Comparison of ENCODE assay signal across 1 cellular context in genomic region chr7:876972-877311, GRCh38.
TF ChIP-seq lines count a peak whose summit lies in the region.

No MANE protein-coding gene starts in this region.

TF ChIP-seq in HepG2, 621 proteins besides CTCF, POLR2A, EP300 and RAD21 (continued from another document):
- TF ChIP-seq ZHX1 (CRISPR knock-in tag; IDR thresholded peaks at IDR 0.05; ENCODE audit: low read depth) (no peak), ZNF18 (CRISPR knock-in tag; IDR thresholded peaks at IDR 0.05; ENCODE audit: insufficient replicate concordance) (peak; percentile 53), PHF8 (CRISPR knock-in tag; IDR thresholded peaks at IDR 0.05) (peak; percentile 55), ZNF891 (CRISPR knock-in tag; IDR thresholded peaks at IDR 0.05) (0 out of 2 replicates have a peak, but pooled peaks have one; percentile 26), ZFX (CRISPR knock-in tag; IDR thresholded peaks at IDR 0.05; ENCODE audit: low read depth) (peak; percentile 59; the same call in 1 of the 2 replicates), RFX5 (IDR thresholded peaks at IDR 0.05; ENCODE audit: low read depth, low read length) (no peak), UBTF (CRISPR knock-in tag; IDR thresholded peaks at IDR 0.05) (peak; percentile 42; the same call in 1 of the 2 replicates), AGO2 (optimal IDR thresholded peaks at IDR 0.05; ENCODE audit: low read depth, low read length) (peak; percentile 8), ARNTL (CRISPR knock-in tag; IDR thresholded peaks at IDR 0.05) (peak; percentile 42; the same call in 1 of the 2 replicates), THAP8 (CRISPR knock-in tag; IDR thresholded peaks at IDR 0.05; ENCODE audit: borderline replicate concordance) (0 out of 2 replicates have a peak, but pooled peaks have one; percentile 10)
